ENCODE assay signal across 8 cellular contexts in the genomic region with DNA sequence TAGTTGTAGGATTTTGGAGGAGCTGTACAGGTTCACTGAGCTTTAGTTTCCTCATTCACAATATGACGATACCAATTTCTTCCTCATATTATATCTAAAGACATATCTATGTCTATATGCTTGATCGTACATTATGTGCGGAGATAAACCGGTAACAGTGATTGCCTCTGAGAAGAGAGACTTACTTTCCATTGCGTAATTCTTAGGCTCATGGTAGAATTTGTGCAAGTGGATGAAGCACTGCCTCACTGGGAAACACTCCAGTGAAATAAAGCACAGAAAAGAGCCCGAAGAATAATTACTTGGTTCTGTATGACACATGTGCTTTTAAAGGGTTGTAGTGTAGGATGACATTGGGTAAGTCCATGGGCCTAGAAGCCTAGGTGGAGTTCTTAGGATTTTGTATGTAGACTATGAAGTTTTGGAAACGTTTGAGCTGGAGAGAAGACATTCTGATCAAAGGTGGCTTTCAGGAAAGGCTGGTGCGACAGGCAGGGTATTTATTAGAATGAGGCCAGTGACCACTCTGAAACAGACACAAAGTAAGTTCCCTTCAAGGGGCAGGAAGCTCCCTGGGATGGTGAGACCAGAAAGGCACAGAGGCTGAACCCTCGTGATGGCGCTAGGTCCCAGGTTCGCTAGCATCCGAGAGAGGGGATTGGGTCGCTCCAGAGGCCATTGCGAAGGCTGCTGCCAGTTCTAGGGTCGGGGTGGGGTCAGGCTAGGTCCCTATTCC. TPM values are rescaled to one million over a fixed set of nuclear protein-coding genes. Genes with fewer than 3 reads are reported as not detected.
A peak's percentile ranks its signal among the peaks of the same experiment; 100 is the strongest.
DNase-seq lines count a peak whose midpoint lies in the region; ATAC-seq and TF ChIP-seq lines count a peak whose summit lies in the region.

No MANE protein-coding gene starts in this region.

- no peaks in the 10 kb centered on the region for H3K27me3 ChIP-seq in Panc1 (ENCODE audit: control insufficient read depth, insufficient read depth, low read length)
- H3K27me3 ChIP-seq in neuron (ENCODE audit: insufficient read depth, low read length): no peaks in the 10 kb centered on the region

- TF ChIP-seq CTCF in Panc1 (IDR thresholded peaks at IDR 0.05): no peak
- TF ChIP-seq CTCF in epithelial cell of proximal tubule (conservative IDR thresholded peaks at IDR 0.05; ENCODE audit: low read depth, low read length): no peak

- DNase-seq in NOMO-1 treated with DMSO at 0.1 percent for 48 hours (lab: John Stamatoyannopoulos, UW; ENCODE audit: unreplicated experiment): peak; percentile 31
- no peak for DNase-seq in NOMO-1 treated with dmso at 0.1 percent for 144 hours (lab: John Stamatoyannopoulos, UW; ENCODE audit: unreplicated experiment)
- DNase-seq in Panc1 (ENCODE audit: low read depth, low spot score): peak; percentile 22
- DNase-seq in epithelial cell of proximal tubule (ENCODE audit: low read depth): no peak
- no peak for DNase-seq in SKM-1 treated with dmso at 0.1 percent for 144 hours (lab: John Stamatoyannopoulos, UW; ENCODE audit: unreplicated experiment)
- no peak for DNase-seq in central memory CD4-positive, alpha-beta T cell

- in situ Hi-C loops in Panc1 (cut with HindIII; ENCODE audit: low pct_unique_long_range_greater_than_20kb, low sequenced_read_pairs): no loop called here

- H3K4me1 ChIP-seq in Panc1 (ENCODE audit: control insufficient read depth, insufficient read depth, low read length): peaks cover 21% of the 10 kb centered on the region
- peaks cover 9% of the 10 kb centered on the region for H3K4me1 ChIP-seq in neuron (ENCODE audit: insufficient read depth, low read length)

- CTCF ChIA-PET in Panc1 (lab: Charles Lee): interaction anchor here (0.7 to 1.4 kb wide), 2 partner anchors 18 to 298 kb away, joined by 3 read pairs; no protein-coding TSS in a partner anchor

- H3K9me3 ChIP-seq in Panc1 (ENCODE audit: control insufficient read depth, insufficient read depth, low read depth, low read length) (no peaks in the 10 kb centered on the region), neuron (ENCODE audit: low read length) (no peaks in the 10 kb centered on the region)

- H2AFZ ChIP-seq in neuron (ENCODE audit: low read depth, low read length): peak overlapping the region; percentile 2

- BruUV-seq in Panc1 (replicated peaks; lab: Mats Ljungman, UMichigan): TSS peak; percentile 92

- H3K4me3 ChIP-seq in Panc1 (ENCODE audit: low read depth in 2 of 2, low read length in 2 of 2): peak overlapping the region; percentile 94 to 100
- H3K4me3 ChIP-seq in epithelial cell of proximal tubule (ENCODE audit: low read depth, low read length): peak overlapping the region; percentile 79
- peak overlapping the region; percentile 59 for H3K4me3 ChIP-seq in neuron (ENCODE audit: low read length)

- POLR2A ChIA-PET in Panc1 (lab: Charles Lee): interaction anchor here (0.7 kb wide), 1 partner anchor 151 kb away, joined by 4 read pairs; no protein-coding TSS in a partner anchor

- peak; percentile 26 for ATAC-seq in HG02623 (IDR thresholded peaks at IDR 0.05; ENCODE audit: unreplicated experiment)
- peak; percentile 63 for ATAC-seq in Panc1

- H3K36me3 ChIP-seq in Panc1 (ENCODE audit: control insufficient read depth, insufficient read depth, low read length) (peaks cover 6% of the 10 kb centered on the region; the same call in 1 of the 2 replicates), neuron (ENCODE audit: insufficient read depth, low read length) (peaks cover 3% of the 10 kb centered on the region)

- intact Hi-C loops in Panc1 (cut with micrococcal nuclease; ENCODE audit: unreplicated experiment): loop anchor here (10.0 kb wide), 2 partner anchors 121 to 231 kb away; no protein-coding TSS in a partner anchor

- H3K27ac ChIP-seq in Panc1 (ENCODE audit: low read length): peak overlapping the region; percentile 83

RNA-seq across cellular contexts. Expression of gene VBP1, which starts 0.6 kb away (rescaled TPM):
- 126 TPM for total RNA-seq in Panc1 (2021; ENCODE audit: unreplicated experiment)
- polyA plus RNA-seq in Panc1 (2012; ENCODE audit: insufficient read length): 49.0 TPM
- total RNA-seq in epithelial cell of proximal tubule: 58.9 and 68.6 TPM in 2 replicates

RNA-seq across cellular contexts. Expression of gene RAB39B, which starts 48.7 kb away (rescaled TPM):
- total RNA-seq in Panc1 (2021; ENCODE audit: unreplicated experiment) (2.0 TPM), epithelial cell of proximal tubule (0.36 TPM in 1 of 2 replicates, not detected in the other)
- polyA plus RNA-seq in Panc1 (2012; ENCODE audit: insufficient read length): 1.1 TPM

Comparison
In these comparisons a context has a peak if more than half of its experiments do, and no peak if none do; other contexts are left out.
1. DNase-seq: peak in NOMO-1 treated with DMSO at 0.1 percent for 48 hours (single experiment) and Panc1 (single experiment); none in NOMO-1 treated with dmso at 0.1 percent for 144 hours (single experiment), epithelial cell of proximal tubule (single experiment), SKM-1 treated with dmso at 0.1 percent for 144 hours (single experiment) and central memory CD4-positive, alpha-beta T cell (single experiment).
2. Peak in every context shown above with its lines, with median percentiles within 50 percentile points of each other: H3K4me3 ChIP-seq.